10 cellular contexts compared by ENCODE assay signal in the genomic region with DNA sequence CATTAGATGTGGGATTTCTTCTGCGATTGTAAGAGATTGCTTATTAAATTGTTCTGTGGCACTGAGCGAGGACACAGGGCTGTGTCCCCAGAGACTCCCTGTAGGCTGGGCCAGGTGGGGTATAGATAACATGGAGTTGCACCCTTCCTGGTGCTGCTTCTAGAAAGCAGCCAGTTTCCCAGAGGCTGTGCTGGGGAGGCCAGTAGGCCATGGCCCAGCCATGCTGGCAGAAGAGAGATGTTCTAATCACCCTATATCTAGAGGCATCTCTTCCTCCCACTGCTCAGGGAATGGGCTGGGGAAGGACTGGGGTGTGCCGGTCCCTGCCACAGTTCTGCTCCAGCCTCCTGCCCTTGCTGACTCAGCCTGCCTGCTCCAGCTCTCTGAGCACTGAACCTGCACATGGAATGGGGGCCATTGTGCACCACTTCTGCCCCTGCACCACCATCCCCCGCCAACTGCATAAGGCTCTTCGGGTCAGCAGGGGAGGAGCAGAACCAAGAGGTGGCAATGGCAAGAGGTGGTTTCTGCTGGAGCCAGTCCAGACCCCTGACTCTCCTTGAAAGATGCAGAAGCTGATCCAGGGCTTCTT.
DNase-seq lines count a peak whose midpoint lies in the region; ATAC-seq, FAIRE-seq and TF ChIP-seq lines count a peak whose summit lies in the region.
"Had no signal": no experiment of that assay in that cellular context is flagged by ENCODE, and none has a peak within 500 bp of the region (broad histone marks: within the 10 kb centered on the region; RNA-seq: fewer than 3 reads in every experiment).

No MANE protein-coding gene starts in this region.

- TF ChIP-seq CTCF in Caco-2 (IDR thresholded peaks at IDR 0.05; ENCODE audit: insufficient read depth in 1 of 2, low read depth in 1 of 2, low read length in 1 of 2, severe bottlenecking in 1 of 2, unreplicated experiment in 1 of 2) = no peak
- TF ChIP-seq CTCF in SK-N-SH (IDR thresholded peaks at IDR 0.05) = no peak
- no peak for TF ChIP-seq CTCF in gastroesophageal sphincter (IDR thresholded peaks at IDR 0.05)
- TF ChIP-seq CTCF in pancreas (IDR thresholded peaks at IDR 0.05) = no peak

- POLR2A ChIA-PET in Caco-2 (lab: Charles Lee) (interaction anchor here (1.3 to 2.2 kb wide), 2 partner anchors 9 to 137 kb away, joined by 6 to 13 read pairs; partner anchors contain the start of gene RHOB), SK-N-SH (lab: Yijun Ruan, JAX) (interaction anchor here (3.0 kb wide), 1 partner anchor 137 kb away, joined by 9 read pairs; the partner anchor contains the start of gene RHOB)
- POLR2A ChIA-PET in CD8-positive, alpha-beta memory T cell (lab: Charles Lee) = no interaction called here

- H3K36me3 Mint-ChIP-seq in Caco-2 (ENCODE audit: insufficient read depth, unreplicated experiment) = peaks cover 6% of the 10 kb centered on the region
- H3K36me3 Mint-ChIP-seq in stimulated activated effector memory CD8-positive, alpha-beta T cell treated with anti-CD3 and anti-CD28 coated beads, Interleukin-12 subunit alpha, Interleukin-12 subunit beta, amount 100 ng/mL, for 72 hours = no peaks in the 10 kb centered on the region
- H3K36me3 Mint-ChIP-seq in activated CD8-positive, alpha-beta memory T cell treated with anti-CD3 and anti-CD28 coated beads, Interleukin-2, amount 10 ng/mL, durations not matched to agents 7 days and 5 days = peaks cover 4% of the 10 kb centered on the region
- no peaks in the 10 kb centered on the region for H3K36me3 Mint-ChIP-seq in CD8-positive, alpha-beta memory T cell

- ATAC-seq in gastroesophageal sphincter = peak; percentile 52
- peak; percentile 21 to 54 (median 43) for ATAC-seq in pancreas
- no peak for ATAC-seq in stimulated activated effector memory CD8-positive, alpha-beta T cell treated with anti-CD3 and anti-CD28 coated beads, Interleukin-12 subunit alpha, Interleukin-12 subunit beta, amount 100 ng/mL, for 72 hours
- ATAC-seq in activated CD8-positive, alpha-beta memory T cell treated with anti-CD3 and anti-CD28 coated beads, Interleukin-2, amount 10 ng/mL, durations not matched to agents 7 days and 5 days = no peak

- peak overlapping the region; percentile 66 for H3K9ac ChIP-seq in SK-N-SH

- CTCF ChIA-PET in Caco-2 (lab: Charles Lee) = interaction anchor here (0.5 kb wide), 1 partner anchor 83 kb away, joined by 3 read pairs; no protein-coding TSS in a partner anchor
- CTCF ChIA-PET in SK-N-SH (lab: Yijun Ruan, JAX) = interaction anchor here (1.5 to 1.8 kb wide), 2 partner anchors 15 to 67 kb away, joined by 4 to 5 read pairs; partner anchors contain the start of gene HS1BP3
- CTCF ChIA-PET in activated CD8-positive, alpha-beta memory T cell treated with anti-CD3 and anti-CD28 coated beads, Interleukin-2, amount 10 ng/mL, durations not matched to agents 7 days and 5 days (lab: Charles Lee) = no interaction called here
- CTCF ChIA-PET in CD8-positive, alpha-beta memory T cell (lab: Charles Lee) = no interaction called here

- no peaks in the 10 kb centered on the region for H3K27me3 Mint-ChIP-seq in Caco-2 (ENCODE audit: insufficient read depth, unreplicated experiment)
- H3K27me3 Mint-ChIP-seq in activated CD8-positive, alpha-beta memory T cell treated with anti-CD3 and anti-CD28 coated beads, Interleukin-2, amount 10 ng/mL, durations not matched to agents 7 days and 5 days = peaks cover 10% of the 10 kb centered on the region
- peaks cover 2 to 3% of the 10 kb centered on the region in 2 donors for H3K27me3 Mint-ChIP-seq in CD8-positive, alpha-beta memory T cell
- H3K27me3 Mint-ChIP-seq: activated naive CD8-positive, alpha-beta T cell treated with anti-CD3 and anti-CD28 coated beads, Interleukin-2, amount 50 U/mL, for 24 hours had no signal

- H3K27ac ChIP-seq in SK-N-SH (ENCODE audit: low read depth in 2 of 2, low read length in 1 of 2) (peak overlapping the region; percentile 64 to 87), gastroesophageal sphincter (peak overlapping the region; percentile 3 to 88 (median 80)), pancreas (peak overlapping the region; percentile 53 to 74 (median 60))
- H3K27ac ChIP-seq in CD8-positive, alpha-beta memory T cell (ENCODE audit: low read depth, low read length) = no peak overlapping the region

- H4K20me1 ChIP-seq in SK-N-SH (ENCODE audit: insufficient read depth) = no peaks in the 10 kb centered on the region

- TF ChIP-seq POLR2A in gastroesophageal sphincter (IDR thresholded peaks at IDR 0.05) = no peak

- DNase-seq in Caco-2 = no peak
- DNase-seq in SK-N-SH = no peak
- peak in 2 of 6 donors; percentile 41 to 44 for DNase-seq in pancreas
- no peak for DNase-seq in stimulated activated effector memory CD8-positive, alpha-beta T cell treated with anti-CD3 and anti-CD28 coated beads, Interleukin-12 subunit alpha, Interleukin-12 subunit beta, amount 100 ng/mL, for 72 hours (ENCODE audit: low spot score in 2 of 2)
- no peak for DNase-seq in stimulated activated CD8-positive, alpha-beta memory T cell treated with anti-CD3 and anti-CD28 coated beads, Interleukin-4, amount 100 ng/mL, for 48 hours
- no peak for DNase-seq in activated CD8-positive, alpha-beta memory T cell treated with anti-CD3 and anti-CD28 coated beads, Interleukin-2, amount 10 ng/mL, durations not matched to agents 7 days and 5 days
- DNase-seq in CD8-positive, alpha-beta memory T cell = no peak
- DNase-seq: NCI-H1694 had no signal

- H2AFZ ChIP-seq in SK-N-SH (ENCODE audit: low read depth) = no peak overlapping the region; the same call in 1 of the 2 replicates

- 35% methylated on average over 5 of the region's 5 CpGs for WGBS in SK-N-SH (ENCODE audit: low lambda C conversion rate)
- WGBS in gastroesophageal sphincter (ENCODE audit: low coverage in 1 of 2), 2 donors = 40% methylated on average over 1 of the region's 5 CpGs; no CpG with 5 or more reads in 1 of the 2 donors
- WGBS in pancreas, 2 donors = 72 to 77% methylated on average over 5 of the region's 5 CpGs

- peak overlapping the region; percentile 66 for H3K4me2 ChIP-seq in SK-N-SH

- H3K9me2 ChIP-seq in SK-N-SH = no peaks in the 10 kb centered on the region

- H3K27ac Mint-ChIP-seq in Caco-2 (ENCODE audit: unreplicated experiment) = peak overlapping the region; percentile 89
- H3K27ac Mint-ChIP-seq in stimulated activated effector memory CD8-positive, alpha-beta T cell treated with anti-CD3 and anti-CD28 coated beads, Interleukin-12 subunit alpha, Interleukin-12 subunit beta, amount 100 ng/mL, for 72 hours = no peak overlapping the region
- no peak overlapping the region for H3K27ac Mint-ChIP-seq in activated CD8-positive, alpha-beta memory T cell treated with anti-CD3 and anti-CD28 coated beads, Interleukin-2, amount 10 ng/mL, durations not matched to agents 7 days and 5 days
- no peak overlapping the region for H3K27ac Mint-ChIP-seq in CD8-positive, alpha-beta memory T cell
- H3K27ac Mint-ChIP-seq: activated naive CD8-positive, alpha-beta T cell treated with anti-CD3 and anti-CD28 coated beads, Interleukin-2, amount 50 U/mL, for 24 hours had no signal

- no peaks in the 10 kb centered on the region for H3K27me3 ChIP-seq in Caco-2 (replicated peaks; ENCODE audit: control insufficient read depth, insufficient read depth, low read length)
- H3K27me3 ChIP-seq in SK-N-SH (ENCODE audit: insufficient read depth) = no peaks in the 10 kb centered on the region
- no peaks in the 10 kb centered on the region for H3K27me3 ChIP-seq in gastroesophageal sphincter
- H3K27me3 ChIP-seq in pancreas = no peaks in the 10 kb centered on the region
- no peaks in the 10 kb centered on the region for H3K27me3 ChIP-seq in CD8-positive, alpha-beta memory T cell (ENCODE audit: insufficient read depth, low read length, poor library complexity, severe bottlenecking)

- BruUV-seq in Caco-2 (replicated peaks; lab: Mats Ljungman, UMichigan) = no TSS peak

- H3K4me3 ChIP-seq in Caco-2 (ENCODE audit: low read depth, low read length) (no peak overlapping the region), SK-N-SH (ENCODE audit: low read depth in 2 of 2, low read length in 1 of 2) (peak overlapping the region in 1 of 2 experiments; percentile 49; a peak in 1 of 4 replicates), gastroesophageal sphincter (no peak overlapping the region), pancreas (no peak overlapping the region)
- no peak overlapping the region for H3K4me3 ChIP-seq in CD8-positive, alpha-beta memory T cell (ENCODE audit: low read length)

- no peak for TF ChIP-seq EP300 in SK-N-SH (IDR thresholded peaks at IDR 0.05; ENCODE audit: borderline replicate concordance in 1 of 2, low read depth in 1 of 2, low read length in 1 of 2)
- TF ChIP-seq EP300 in gastroesophageal sphincter (IDR thresholded peaks at IDR 0.05) = no peak

- H3K4me3 Mint-ChIP-seq in Caco-2 (ENCODE audit: unreplicated experiment) = peak overlapping the region; percentile 32
- H3K4me3 Mint-ChIP-seq in stimulated activated effector memory CD8-positive, alpha-beta T cell treated with anti-CD3 and anti-CD28 coated beads, Interleukin-12 subunit alpha, Interleukin-12 subunit beta, amount 100 ng/mL, for 72 hours = no peak overlapping the region
- no peak overlapping the region for H3K4me3 Mint-ChIP-seq in activated CD8-positive, alpha-beta memory T cell treated with anti-CD3 and anti-CD28 coated beads, Interleukin-2, amount 10 ng/mL, durations not matched to agents 7 days and 5 days
- no peak overlapping the region for H3K4me3 Mint-ChIP-seq in CD8-positive, alpha-beta memory T cell
- H3K4me3 Mint-ChIP-seq: activated naive CD8-positive, alpha-beta T cell treated with anti-CD3 and anti-CD28 coated beads, Interleukin-2, amount 50 U/mL, for 24 hours had no signal

- H3K9me3 Mint-ChIP-seq in Caco-2 (ENCODE audit: unreplicated experiment) = no peaks in the 10 kb centered on the region
- no peaks in the 10 kb centered on the region for H3K9me3 Mint-ChIP-seq in stimulated activated effector memory CD8-positive, alpha-beta T cell treated with anti-CD3 and anti-CD28 coated beads, Interleukin-12 subunit alpha, Interleukin-12 subunit beta, amount 100 ng/mL, for 72 hours
- H3K9me3 Mint-ChIP-seq in activated CD8-positive, alpha-beta memory T cell treated with anti-CD3 and anti-CD28 coated beads, Interleukin-2, amount 10 ng/mL, durations not matched to agents 7 days and 5 days (ENCODE audit: low read depth) = peaks cover 5% of the 10 kb centered on the region
- peaks cover 0 to 4% (median 0%) of the 10 kb centered on the region in 5 donors for H3K9me3 Mint-ChIP-seq in CD8-positive, alpha-beta memory T cell
- H3K9me3 Mint-ChIP-seq: activated naive CD8-positive, alpha-beta T cell treated with anti-CD3 and anti-CD28 coated beads, Interleukin-2, amount 50 U/mL, for 24 hours had no signal

- peaks cover 30% of the 10 kb centered on the region for H3F3A ChIP-seq in SK-N-SH (replicated peaks; ENCODE audit: insufficient read depth)

- TF ChIP-seq RAD21 in SK-N-SH (IDR thresholded peaks at IDR 0.05; ENCODE audit: low read length) = no peak

- no peak for FAIRE-seq in pancreas (lab: Jason Lieb, UNC)

- H3K4me1 Mint-ChIP-seq in Caco-2 (ENCODE audit: low read depth, unreplicated experiment) = peaks cover 46% of the 10 kb centered on the region
- peaks cover 35% of the 10 kb centered on the region for H3K4me1 Mint-ChIP-seq in stimulated activated effector memory CD8-positive, alpha-beta T cell treated with anti-CD3 and anti-CD28 coated beads, Interleukin-12 subunit alpha, Interleukin-12 subunit beta, amount 100 ng/mL, for 72 hours
- peaks cover 19% of the 10 kb centered on the region for H3K4me1 Mint-ChIP-seq in activated CD8-positive, alpha-beta memory T cell treated with anti-CD3 and anti-CD28 coated beads, Interleukin-2, amount 10 ng/mL, durations not matched to agents 7 days and 5 days
- H3K4me1 Mint-ChIP-seq in CD8-positive, alpha-beta memory T cell = peaks cover 2 to 4% (median 3%) of the 10 kb centered on the region in 3 donors

- intact Hi-C loops in Caco-2 (cut with micrococcal nuclease; ENCODE audit: unreplicated experiment) (loop anchor here (1.0 kb wide), 2 partner anchors 9 to 137 kb away; partner anchors contain the start of gene RHOB), pancreas (cut with DNase I) (no loop called here)

- H3K79me2 ChIP-seq in SK-N-SH (ENCODE audit: insufficient read depth) = no peaks in the 10 kb centered on the region

- H3K36me3 ChIP-seq in Caco-2 (ENCODE audit: control insufficient read depth, insufficient read depth, low read length) (no peaks in the 10 kb centered on the region), SK-N-SH (replicated peaks in 1 of 2; ENCODE audit: control insufficient read depth in 1 of 2, insufficient read depth in 2 of 2, low read length in 1 of 2) (no peaks in the 10 kb centered on the region), gastroesophageal sphincter (no peaks in the 10 kb centered on the region), pancreas (no peaks in the 10 kb centered on the region)
- no peaks in the 10 kb centered on the region for H3K36me3 ChIP-seq in CD8-positive, alpha-beta memory T cell (ENCODE audit: insufficient read depth, low read length)

- H3K4me1 ChIP-seq in Caco-2 = peaks cover 60% of the 10 kb centered on the region
- peaks cover 28 to 33% of the 10 kb centered on the region in 2 experiments; a peak in 3 of 4 replicates for H3K4me1 ChIP-seq in SK-N-SH (ENCODE audit: control insufficient read depth in 1 of 2, insufficient read depth in 2 of 2, low read depth in 1 of 2, low read length in 1 of 2)
- peaks cover 0 to 56% (median 33%) of the 10 kb centered on the region in 3 donors for H3K4me1 ChIP-seq in gastroesophageal sphincter
- peaks cover 0 to 8% (median 0%) of the 10 kb centered on the region in 3 donors for H3K4me1 ChIP-seq in pancreas
- H3K4me1 ChIP-seq in CD8-positive, alpha-beta memory T cell (ENCODE audit: insufficient read depth, low read length) = no peaks in the 10 kb centered on the region

- H3K9me3 ChIP-seq in Caco-2 (no peaks in the 10 kb centered on the region), SK-N-SH (no peaks in the 10 kb centered on the region), gastroesophageal sphincter (peaks cover 0 to 9% (median 0%) of the 10 kb centered on the region in 3 donors), pancreas (no peaks in the 10 kb centered on the region)
- no peaks in the 10 kb centered on the region for H3K9me3 ChIP-seq in CD8-positive, alpha-beta memory T cell (ENCODE audit: low read length)

Comparison
In these comparisons a context has a peak if more than half of its experiments do, and no peak if none do; other contexts are left out.
1. ATAC-seq: peak in gastroesophageal sphincter (single experiment) and pancreas (4 of 4); none in stimulated activated effector memory CD8-positive, alpha-beta T cell treated with anti-CD3 and anti-CD28 coated beads, Interleukin-12 subunit alpha, Interleukin-12 subunit beta, amount 100 ng/mL, for 72 hours (single experiment) and activated CD8-positive, alpha-beta memory T cell treated with anti-CD3 and anti-CD28 coated beads, Interleukin-2, amount 10 ng/mL, durations not matched to agents 7 days and 5 days (single experiment).
2. CTCF ChIA-PET loops: an anchor here in Caco-2 (0.5 kb wide) and SK-N-SH (1.5 to 1.8 kb wide); none called in activated CD8-positive, alpha-beta memory T cell treated with anti-CD3 and anti-CD28 coated beads, Interleukin-2, amount 10 ng/mL, durations not matched to agents 7 days and 5 days and CD8-positive, alpha-beta memory T cell.